Comparison of ENCODE assay signal across 34 cellular contexts in the genomic region with DNA sequence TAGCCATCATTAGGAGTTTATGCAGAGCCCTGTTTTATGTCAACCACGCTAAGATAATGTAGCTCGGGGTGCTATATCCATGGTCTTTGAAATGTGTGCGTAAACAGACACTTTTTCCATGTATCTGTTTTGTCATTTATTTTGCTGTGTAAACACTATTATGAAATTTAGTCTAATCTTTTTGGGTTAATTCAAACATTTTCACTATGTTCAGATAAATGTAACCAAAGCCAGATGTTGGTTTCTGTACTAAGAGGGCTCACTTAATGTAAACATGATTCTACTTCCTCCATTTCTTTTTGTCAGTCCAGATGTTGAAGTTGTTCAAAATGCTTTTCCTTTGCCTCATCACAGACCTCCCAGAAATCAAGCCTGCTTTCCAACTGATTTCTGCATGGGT.
"Had no signal": no experiment of that assay in that cellular context is flagged by ENCODE, and none has a peak within 500 bp of the region (broad histone marks: within the 10 kb centered on the region; RNA-seq: fewer than 3 reads in every experiment).

No MANE protein-coding gene starts in this region.

- H3K4me3 ChIP-seq: ascending aorta, body of pancreas, MG63, SJCRH30 had no signal

- H3K4me2 ChIP-seq: KMS-11 had no signal

- H3K27ac ChIP-seq: ascending aorta, body of pancreas, KMS-11, SJCRH30, VCaP had no signal

- H3K9ac ChIP-seq: KMS-11 had no signal

- ATAC-seq: activated T-cell treated with anti-CD3 and anti-CD28 coated beads, Interleukin-2, amount 50 U/mL, for 4 hours; body of pancreas; Panc1; Right ventricle myocardium inferior; T-cell had no signal

- H3K4me1 ChIP-seq: ascending aorta, body of pancreas, SJCRH30 had no signal

- H3K27me3 ChIP-seq: ascending aorta, body of pancreas, MG63, SJCRH30 had no signal

- DNase-seq: activated CD4-positive, alpha-beta memory T cell treated with anti-CD3 and anti-CD28 coated beads for 36 hours; activated CD4-positive, alpha-beta T cell treated with anti-CD3 and anti-CD28 coated beads, Interleukin-2, amount 10 ng/mL, durations not matched to agents 7 days and 5 days; activated CD4-positive, CD25-positive, alpha-beta regulatory T cell; activated CD8-positive, alpha-beta memory T cell treated with anti-CD3 and anti-CD28 coated beads for 24 hours; activated effector memory CD4-positive, alpha-beta T cell treated with anti-CD3 and anti-CD28 coated beads, Interleukin-2, amount 50 U/mL, for 16 hours; activated naive CD4-positive, alpha-beta T cell treated with anti-CD3 and anti-CD28 coated beads, Interleukin-2, amount 10 ng/mL, durations not matched to agents 7 days and 5 days; activated naive CD8-positive, alpha-beta T cell treated with anti-CD3 and anti-CD28 coated beads, Interleukin-2, amount 10 ng/mL, durations not matched to agents 7 days and 5 days; activated T-cell treated with anti-CD3 and anti-CD28 coated beads, Interleukin-2, amount 50 U/mL, for 4 hours; amniotic stem cell; body of pancreas; central memory CD4-positive, alpha-beta T cell; MG63; MV-4-11; NCI-H1092 treated with DMSO at 0.1 percent for 48 hours; NCI-H1417 treated with DMSO at 0.1 percent for 48 hours; NCI-H1694; NCI-H2029; NCI-H2107; NCI-H2171 treated with DMSO at 0.1 percent for 48 hours; NCI-H345; NCI-H510A; NCI-H526 treated with DMSO at 0.1 percent for 48 hours; NCI-H82; NK-92 treated with Interleukin-12 subunit alpha and Interleukin-12 subunit beta, amount 100 ng/mL, for 24 hours; OCI-M1; RPMI8226; SJCRH30; T-cell; T-helper 2 cell had no signal

- H3K9me3 ChIP-seq: ascending aorta, body of pancreas, SJCRH30 had no signal

- H3K36me3 ChIP-seq: ascending aorta, MG63, SJCRH30 had no signal
